Comparison of ENCODE assay signal across 18 cellular contexts in the genomic region with DNA sequence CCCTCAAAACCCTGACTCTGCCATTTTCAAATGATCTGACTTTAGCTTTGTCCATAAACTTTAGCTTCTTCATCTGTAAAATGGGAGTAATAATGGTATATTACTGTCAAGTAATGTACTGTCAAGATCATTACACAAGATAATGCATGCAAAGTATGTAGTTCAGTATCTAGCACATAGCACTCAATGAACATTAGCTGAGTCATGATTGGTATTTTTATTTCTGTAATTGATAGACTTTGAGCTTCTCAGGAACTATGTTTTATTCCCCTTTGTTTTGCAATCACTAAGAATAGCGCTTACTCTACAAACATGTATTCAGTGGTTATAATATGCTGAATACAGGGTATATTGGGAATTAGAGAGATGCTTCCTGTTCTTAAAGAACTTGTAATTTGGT.
DNase-seq lines count a peak whose midpoint lies in the region; ATAC-seq, FAIRE-seq and TF ChIP-seq lines count a peak whose summit lies in the region.
"Had no signal": no experiment of that assay in that cellular context is flagged by ENCODE, and none has a peak within 500 bp of the region (broad histone marks: within the 10 kb centered on the region; RNA-seq: fewer than 3 reads in every experiment).

No MANE protein-coding gene starts in this region.

- no peak for TF ChIP-seq RAD21 in A549 (conservative IDR thresholded peaks at IDR 0.05 in 1 of 2, IDR thresholded peaks at IDR 0.05 in 1 of 2)

- TF ChIP-seq POLR2A in A549 (IDR thresholded peaks at IDR 0.05; ENCODE audit: low read length) (no peak), gastrocnemius medialis (IDR thresholded peaks at IDR 0.05) (no peak)

- H3K4me2 ChIP-seq in A549 = no peak overlapping the region
- H3K4me2 ChIP-seq: KMS-11 had no signal

- no peaks in the 10 kb centered on the region for H3K36me3 Mint-ChIP-seq in dendritic cell treated with granulocyte-macrophage colony-stimulating factor and Interleukin-4, amounts not matched to agents 40 ng/mL and 50 ng/mL, for 4 days (ENCODE audit: low read depth)
- H3K36me3 Mint-ChIP-seq: CD4-positive, alpha-beta memory T cell had no signal

- no peaks in the 10 kb centered on the region for H3K4me1 ChIP-seq in A549
- H3K4me1 ChIP-seq in A673 (ENCODE audit: insufficient read depth, low read length, poor library complexity, severe bottlenecking) = no peaks in the 10 kb centered on the region
- H3K4me1 ChIP-seq in gastrocnemius medialis = peaks cover 7 to 13% of the 10 kb centered on the region in 2 donors

- H3K9me3 ChIP-seq in A549 (no peaks in the 10 kb centered on the region), A673 (ENCODE audit: low read depth, low read length, poor library complexity, severe bottlenecking) (no peaks in the 10 kb centered on the region), gastrocnemius medialis (no peaks in the 10 kb centered on the region)
- H3K9me3 ChIP-seq: HAP-1 had no signal

- CTCF ChIA-PET in A549 (lab: Yijun Ruan, JAX) (interaction anchor here (0.5 to 1.6 kb wide), 2 partner anchors 12 to 13 kb away, joined by 3 to 4 read pairs; no protein-coding TSS in a partner anchor), A673 (lab: Charles Lee) (no interaction called here)

- FAIRE-seq in A549 (lab: Jason Lieb, UNC) = peak; percentile 32
- FAIRE-seq: GM12878, HTR-8/SVneo had no signal

- TF ChIP-seq CTCF in A549 (IDR thresholded peaks at IDR 0.05) (no peak), A673 (conservative IDR thresholded peaks at IDR 0.05; ENCODE audit: low read depth, low read length) (no peak), gastrocnemius medialis (IDR thresholded peaks at IDR 0.05 in 4 of 5, conservative IDR thresholded peaks at IDR 0.05 in 1 of 5) (no peak)

- no peak for DNase-seq in A549 (ENCODE audit: low read depth in 1 of 2, low spot score in 1 of 2)
- DNase-seq in EH (ENCODE audit: low read depth) = peak; percentile 55
- peak; percentile 40 for DNase-seq in iris pigment epithelial cell (ENCODE audit: low read depth)
- DNase-seq in A673 (ENCODE audit: low spot score) = no peak
- no peak for DNase-seq in gastrocnemius medialis
- DNase-seq: AML-193; CD4-positive, alpha-beta memory T cell; DMS153; DMS79 treated with DMSO at 0.1 percent for 48 hours; EL; GM23248 had no signal

- no peaks in the 10 kb centered on the region for H3K36me3 ChIP-seq in A673 (ENCODE audit: insufficient read depth, low read length, poor library complexity, severe bottlenecking)
- no peaks in the 10 kb centered on the region for H3K36me3 ChIP-seq in gastrocnemius medialis
- H3K36me3 ChIP-seq: HAP-1 had no signal

- POLR2A ChIA-PET in A549 (lab: Yijun Ruan, JAX) = no interaction called here
- POLR2A ChIA-PET in A673 (lab: Charles Lee; ENCODE audit: low non-redundant PET) = no interaction called here

- in situ Hi-C loops in gastrocnemius medialis (cut with MboI; ENCODE audit: low sequenced_read_pairs in 4 of 4) = no loop called here

- H3K27me3 Mint-ChIP-seq in dendritic cell treated with granulocyte-macrophage colony-stimulating factor and Interleukin-4, amounts not matched to agents 40 ng/mL and 50 ng/mL, for 4 days = no peaks in the 10 kb centered on the region
- H3K27me3 Mint-ChIP-seq: CD4-positive, alpha-beta memory T cell had no signal

- BruUV-seq in A673 (replicated peaks; lab: Mats Ljungman, UMichigan) = no TSS peak

- H3K4me3 ChIP-seq in A549 = no peak overlapping the region
- no peak overlapping the region for H3K4me3 ChIP-seq in A673 (ENCODE audit: low read depth, low read length, poor library complexity, severe bottlenecking)
- no peak overlapping the region for H3K4me3 ChIP-seq in gastrocnemius medialis
- H3K4me3 ChIP-seq: GM12878, GM23248, HAP-1 had no signal

- H3K27ac Mint-ChIP-seq in dendritic cell treated with granulocyte-macrophage colony-stimulating factor and Interleukin-4, amounts not matched to agents 40 ng/mL and 50 ng/mL, for 4 days = peak overlapping the region; percentile 80
- H3K27ac Mint-ChIP-seq: CD4-positive, alpha-beta memory T cell had no signal

- TF ChIP-seq EP300 in A549 (IDR thresholded peaks at IDR 0.05) = no peak

- H3K27ac ChIP-seq in A549 (no peak overlapping the region), A673 (ENCODE audit: low read depth, low read length, poor library complexity, severe bottlenecking) (no peak overlapping the region), gastrocnemius medialis (no peak overlapping the region)
- H3K27ac ChIP-seq: C4-2B, GM23248, KMS-11 had no signal

- WGBS in A549 (ENCODE audit: missing lambda C conversion rate) = 89% methylated on average over 1 of the region's 1 CpG

- H3K9me3 Mint-ChIP-seq in dendritic cell treated with granulocyte-macrophage colony-stimulating factor and Interleukin-4, amounts not matched to agents 40 ng/mL and 50 ng/mL, for 4 days = no peaks in the 10 kb centered on the region

- H3K4me3 Mint-ChIP-seq in dendritic cell treated with granulocyte-macrophage colony-stimulating factor and Interleukin-4, amounts not matched to agents 40 ng/mL and 50 ng/mL, for 4 days = no peak overlapping the region
- H3K4me3 Mint-ChIP-seq: CD4-positive, alpha-beta memory T cell had no signal

- H3K27me3 ChIP-seq in A673 (replicated peaks; ENCODE audit: insufficient read depth, low read depth, low read length, poor library complexity) = peaks cover 4% of the 10 kb centered on the region
- H3K27me3 ChIP-seq in gastrocnemius medialis = no peaks in the 10 kb centered on the region

- ATAC-seq in A549 (no peak), HG03159 (IDR thresholded peaks at IDR 0.05; ENCODE audit: unreplicated experiment) (no peak), gastrocnemius medialis (no peak)
- ATAC-seq: GM12878 had no signal

- intact Hi-C loops in dendritic cell treated with granulocyte-macrophage colony-stimulating factor and Interleukin-4, amounts not matched to agents 40 ng/mL and 50 ng/mL, for 4 days (cut with micrococcal nuclease) = no loop called here
- intact Hi-C loops in A673 (cut with micrococcal nuclease; ENCODE audit: unreplicated experiment) (no loop called here), gastrocnemius medialis (cut with DNase I; ENCODE audit: low total_unique reads) (no loop called here)

- peaks cover 71% of the 10 kb centered on the region for H3K4me1 Mint-ChIP-seq in dendritic cell treated with granulocyte-macrophage colony-stimulating factor and Interleukin-4, amounts not matched to agents 40 ng/mL and 50 ng/mL, for 4 days (ENCODE audit: low read depth)
- H3K4me1 Mint-ChIP-seq: CD4-positive, alpha-beta memory T cell had no signal

TF ChIP-seq in A549, 52 proteins besides CTCF, POLR2A, EP300 and RAD21:
- peak; percentile 38; the same call in 1 of the 2 replicates for TF ChIP-seq NFE2L2 (conservative IDR thresholded peaks at IDR 0.05; ENCODE audit: low read length)
- peak; percentile 49 for TF ChIP-seq MAFK (IDR thresholded peaks at IDR 0.05; ENCODE audit: partially characterized antibody)
- TF ChIP-seq, protein P1, sequence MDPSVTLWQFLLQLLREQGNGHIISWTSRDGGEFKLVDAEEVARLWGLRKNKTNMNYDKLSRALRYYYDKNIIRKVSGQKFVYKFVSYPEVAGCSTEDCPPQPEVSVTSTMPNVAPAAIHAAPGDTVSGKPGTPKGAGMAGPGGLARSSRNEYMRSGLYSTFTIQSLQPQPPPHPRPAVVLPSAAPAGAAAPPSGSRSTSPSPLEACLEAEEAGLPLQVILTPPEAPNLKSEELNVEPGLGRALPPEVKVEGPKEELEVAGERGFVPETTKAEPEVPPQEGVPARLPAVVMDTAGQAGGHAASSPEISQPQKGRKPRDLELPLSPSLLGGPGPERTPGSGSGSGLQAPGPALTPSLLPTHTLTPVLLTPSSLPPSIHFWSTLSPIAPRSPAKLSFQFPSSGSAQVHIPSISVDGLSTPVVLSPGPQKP (IDR thresholded peaks at IDR 0.05; ENCODE audit: low read depth, low read length) = no peak
- TF ChIP-seq, protein P2, sequence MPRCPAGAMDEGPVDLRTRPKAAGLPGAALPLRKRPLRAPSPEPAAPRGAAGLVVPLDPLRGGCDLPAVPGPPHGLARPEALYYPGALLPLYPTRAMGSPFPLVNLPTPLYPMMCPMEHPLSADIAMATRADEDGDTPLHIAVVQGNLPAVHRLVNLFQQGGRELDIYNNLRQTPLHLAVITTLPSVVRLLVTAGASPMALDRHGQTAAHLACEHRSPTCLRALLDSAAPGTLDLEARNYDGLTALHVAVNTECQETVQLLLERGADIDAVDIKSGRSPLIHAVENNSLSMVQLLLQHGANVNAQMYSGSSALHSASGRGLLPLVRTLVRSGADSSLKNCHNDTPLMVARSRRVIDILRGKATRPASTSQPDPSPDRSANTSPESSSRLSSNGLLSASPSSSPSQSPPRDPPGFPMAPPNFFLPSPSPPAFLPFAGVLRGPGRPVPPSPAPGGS (IDR thresholded peaks at IDR 0.05) = no peak
TF ChIP-seq in A549: peak in this region for 2.

Comparison
In these comparisons a context has a peak if more than half of its experiments do, and no peak if none do; other contexts are left out.
1. DNase-seq: peak in EH (single experiment) and iris pigment epithelial cell (single experiment); none in A549 (0 of 2), A673 (single experiment) and gastrocnemius medialis (0 of 2).